Comparison of ENCODE assay signal across 17 cellular contexts in the genomic region with DNA sequence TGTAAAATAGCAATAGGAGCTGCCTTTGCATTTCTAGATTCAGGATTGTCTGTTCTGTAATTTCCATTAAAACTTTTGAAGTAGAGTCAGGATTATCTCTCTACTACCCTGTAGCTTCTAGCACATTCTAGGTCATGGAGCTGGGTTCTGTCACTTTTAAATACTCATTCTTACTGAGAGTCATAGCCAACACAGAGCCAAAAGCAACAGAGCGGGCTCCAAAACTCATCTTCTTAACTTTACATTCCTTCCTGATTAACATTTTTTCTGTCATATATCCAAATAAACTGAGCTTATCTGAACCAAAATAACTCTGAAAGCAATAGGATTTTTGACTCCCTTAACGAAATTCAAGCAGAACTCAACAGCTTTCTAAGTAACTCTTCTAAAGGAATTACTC. TPM values are rescaled to one million over a fixed set of nuclear protein-coding genes. Genes with fewer than 3 reads are reported as not detected.
DNase-seq lines count a peak whose midpoint lies in the region; ATAC-seq and TF ChIP-seq lines count a peak whose summit lies in the region.
"Had no signal": no experiment of that assay in that cellular context is flagged by ENCODE, and none has a peak within 500 bp of the region (broad histone marks: within the 10 kb centered on the region; RNA-seq: fewer than 3 reads in every experiment).

No MANE protein-coding gene starts in this region.

- no peak overlapping the region for H3K4me2 ChIP-seq in mesendoderm (ENCODE audit: low read length)

- no peak overlapping the region for H2BK15ac ChIP-seq in mesendoderm (replicated peaks; ENCODE audit: low read depth)

- H3K27ac ChIP-seq in right atrium auricular region = peak overlapping the region; percentile 9 to 38
- H3K27ac ChIP-seq in mesendoderm (ENCODE audit: low read depth, low read length) = no peak overlapping the region
- H3K27ac ChIP-seq: suprapubic skin had no signal

- H3K27me3 Mint-ChIP-seq in HFFc6 (ENCODE audit: insufficient read depth) (no peaks in the 10 kb centered on the region; the same call in none of the 2 replicates), chondrocyte (ENCODE audit: low read depth) (no peaks in the 10 kb centered on the region)
- H3K27me3 Mint-ChIP-seq: activated naive CD8-positive, alpha-beta T cell treated with anti-CD3 and anti-CD28 coated beads for 36 hours had no signal

- peaks cover 9% of the 10 kb centered on the region; the same call in 1 of the 2 replicates for H3K36me3 Mint-ChIP-seq in HFFc6 (ENCODE audit: low read depth)
- H3K36me3 Mint-ChIP-seq in chondrocyte (ENCODE audit: low read depth) = peaks cover 4% of the 10 kb centered on the region

- no peaks in the 10 kb centered on the region for H3K27me3 ChIP-seq in right atrium auricular region
- H3K27me3 ChIP-seq in mesendoderm (ENCODE audit: insufficient read depth, low read length, poor library complexity) = no peaks in the 10 kb centered on the region
- H3K27me3 ChIP-seq: suprapubic skin had no signal

- no peak overlapping the region for H3K23ac ChIP-seq in mesendoderm (ENCODE audit: low read length)

- H4K8ac ChIP-seq in mesendoderm (ENCODE audit: low read depth, low read length) = no peak overlapping the region

- no peak overlapping the region for H2AK5ac ChIP-seq in mesendoderm (ENCODE audit: low read length)

- H3K79me2 ChIP-seq in mesendoderm (ENCODE audit: control insufficient read depth, insufficient read depth, low read length) = no peaks in the 10 kb centered on the region

- no peak overlapping the region for H2BK120ac ChIP-seq in mesendoderm (ENCODE audit: low read depth, low read length)

- no peak overlapping the region for H4K5ac ChIP-seq in mesendoderm (ENCODE audit: low read length)

- H3K4me1 ChIP-seq in right atrium auricular region = peaks cover 0 to 36% of the 10 kb centered on the region in 2 donors
- no peaks in the 10 kb centered on the region for H3K4me1 ChIP-seq in mesendoderm (ENCODE audit: control insufficient read depth, low read depth, low read length)

- WGBS in mesendoderm (ENCODE audit: extremely low coverage, insufficient coverage, low lambda C conversion rate) = no CpG with 5 or more reads among the region's 2 CpGs

- peak overlapping the region; percentile 54; the same call in 1 of the 2 replicates for H3K27ac Mint-ChIP-seq in HFFc6
- H3K27ac Mint-ChIP-seq in chondrocyte (ENCODE audit: unreplicated experiment) = peak overlapping the region; percentile 74
- H3K27ac Mint-ChIP-seq: activated naive CD8-positive, alpha-beta T cell treated with anti-CD3 and anti-CD28 coated beads for 36 hours; T-helper 1 cell treated with Interleukin-12 subunit alpha and Interleukin-12 subunit beta and Interleukin-4 antibody, amounts not matched to agents 30 μg/mL and 1 μg/mL, for 36 hours had no signal

- H3K18ac ChIP-seq in mesendoderm (ENCODE audit: low read length) = no peak overlapping the region

- DNase-seq in HFFc6 (peak; percentile 49), chondrocyte (ENCODE audit: low spot score) (no peak), right atrium auricular region (ENCODE audit: low spot score) (no peak), stromal cell of bone marrow (ENCODE audit: low read depth) (peak; percentile 67), activated gamma-delta T cell treated with Interleukin-2 at 50 U/mL for 16 hours (no peak), mesendoderm (no peak), NCI-H748 (lab: John Stamatoyannopoulos, UW; ENCODE audit: unreplicated experiment) (no peak)
- DNase-seq: activated naive CD8-positive, alpha-beta T cell treated with anti-CD3 and anti-CD28 coated beads for 36 hours; C1 segment of cervical spinal cord; DND-41; NCI-H2107; NCI-H82; stimulated activated CD4-positive, alpha-beta T cell treated with anti-CD3 and anti-CD28 coated beads, Interleukin-15, amount 100 ng/mL, for 24 hours had no signal

- no peak for ATAC-seq in GM18867 (IDR thresholded peaks at IDR 0.05; ENCODE audit: unreplicated experiment)
- ATAC-seq: activated CD4-positive, CD25-positive, alpha-beta regulatory T cell treated with anti-CD3 and anti-CD28 coated beads, Interleukin-2, amount 50 U/mL, for 24 hours had no signal

- H3K9ac ChIP-seq in mesendoderm (ENCODE audit: low read length) = no peak overlapping the region

- no peak overlapping the region for H3K4ac ChIP-seq in mesendoderm (ENCODE audit: low read depth, low read length)

- no peak overlapping the region for H2BK5ac ChIP-seq in mesendoderm (ENCODE audit: low read length)

- no peak overlapping the region for H3K56ac ChIP-seq in mesendoderm (ENCODE audit: low read length)

- H3K4me3 ChIP-seq in right atrium auricular region = no peak overlapping the region
- no peak overlapping the region for H3K4me3 ChIP-seq in mesendoderm (ENCODE audit: low read length)
- H3K4me3 ChIP-seq: suprapubic skin had no signal

- no peaks in the 10 kb centered on the region for H3K9me3 Mint-ChIP-seq in HFFc6
- no peaks in the 10 kb centered on the region for H3K9me3 Mint-ChIP-seq in chondrocyte (ENCODE audit: low read depth)
- H3K9me3 Mint-ChIP-seq: activated naive CD8-positive, alpha-beta T cell treated with anti-CD3 and anti-CD28 coated beads for 36 hours; T-helper 1 cell treated with Interleukin-12 subunit alpha and Interleukin-12 subunit beta and Interleukin-4 antibody, amounts not matched to agents 30 μg/mL and 1 μg/mL, for 36 hours had no signal

- no peaks in the 10 kb centered on the region for H3K79me1 ChIP-seq in mesendoderm (ENCODE audit: low read length)

- H3K9me3 ChIP-seq in right atrium auricular region = no peaks in the 10 kb centered on the region
- H3K9me3 ChIP-seq: suprapubic skin had no signal

- TF ChIP-seq CTCF in HFFc6 (IDR thresholded peaks at IDR 0.05) (no peak), chondrocyte (IDR thresholded peaks at IDR 0.05) (no peak), right atrium auricular region (IDR thresholded peaks at IDR 0.05) (no peak)

- H3K4me1 Mint-ChIP-seq in HFFc6 (ENCODE audit: low read depth) (peaks cover 55% of the 10 kb centered on the region), chondrocyte (ENCODE audit: low read depth) (peaks cover 44% of the 10 kb centered on the region)

- H3K36me3 ChIP-seq in right atrium auricular region (peaks cover 6% of the 10 kb centered on the region), mesendoderm (ENCODE audit: control insufficient read depth, insufficient read depth, low read length) (no peaks in the 10 kb centered on the region)

- peak overlapping the region; percentile 49 for H3K4me3 Mint-ChIP-seq in HFFc6
- H3K4me3 Mint-ChIP-seq in chondrocyte (ENCODE audit: unreplicated experiment) = no peak overlapping the region
- H3K4me3 Mint-ChIP-seq: activated naive CD8-positive, alpha-beta T cell treated with anti-CD3 and anti-CD28 coated beads for 36 hours; T-helper 1 cell treated with Interleukin-12 subunit alpha and Interleukin-12 subunit beta and Interleukin-4 antibody, amounts not matched to agents 30 μg/mL and 1 μg/mL, for 36 hours had no signal

RNA-seq across cellular contexts. Expression of gene PREPL, which starts 12.9 kb away (rescaled TPM):
- total RNA-seq in HFFc6 (2021; fragmentation: NEBNext Ultra II Directional; extraction: Animal tissue kit (Norgen Biotek cat#: 25700)) = 10 to 100 TPM; 51.5 to 67.1 (median 55.6) TPM
- total RNA-seq in chondrocyte = 56.0 to 71.7 TPM (median 60.0 TPM) in 3 replicates
- total RNA-seq in right atrium auricular region = 10 to 100 TPM; 71.5 to 98.5 TPM
- polyA plus RNA-seq in mesendoderm (2013, experiment 1 of 2) = 19.7 TPM
- polyA plus RNA-seq in mesendoderm (2013, experiment 2 of 2) = 20.5 TPM

RNA-seq across cellular contexts. Expression of gene CAMKMT, which starts 13.4 kb away (rescaled TPM):
- 1 to 10 TPM; 5.1 to 8.6 (median 7.0) TPM for total RNA-seq in HFFc6 (2021; fragmentation: NEBNext Ultra II Directional; extraction: Animal tissue kit (Norgen Biotek cat#: 25700))
- total RNA-seq in chondrocyte (6.5 to 12.2 TPM (median 8.7 TPM) in 3 replicates), right atrium auricular region (1 to 10 TPM; 3.6 to 4.6 TPM)
- polyA plus RNA-seq in mesendoderm (2013, experiment 1 of 2) = 14.4 TPM
- 14.3 TPM for polyA plus RNA-seq in mesendoderm (2013, experiment 2 of 2)

Comparison
In these comparisons a context has a peak if more than half of its experiments do, and no peak if none do; other contexts are left out.
1. DNase-seq: peak in HFFc6 (single experiment) and stromal cell of bone marrow (single experiment); none in chondrocyte (single experiment), right atrium auricular region (single experiment), activated gamma-delta T cell treated with Interleukin-2 at 50 U/mL for 16 hours (single experiment), mesendoderm (single experiment) and NCI-H748 (single experiment).